ENCODE assay signal across 17 cellular contexts in genomic region chr5:150300496-150301169, GRCh38. TPM values are rescaled to one million over a fixed set of nuclear protein-coding genes. Genes with fewer than 3 reads are reported as not detected.
DNase-seq lines count a peak whose midpoint lies in the region; ATAC-seq and TF ChIP-seq lines count a peak whose summit lies in the region.
"Had no signal": no experiment of that assay in that cellular context is flagged by ENCODE, and none has a peak within 500 bp of the region (broad histone marks: within the 10 kb centered on the region; RNA-seq: fewer than 3 reads in every experiment).

No MANE protein-coding gene starts in this region.

- peak overlapping the region; percentile 47 for H3K4ac ChIP-seq in IMR-90 (ENCODE audit: low read depth, low read length)
- no peak overlapping the region for H3K4ac ChIP-seq in mesendoderm (ENCODE audit: low read depth, low read length)

- H3K4me2 ChIP-seq in IMR-90 (ENCODE audit: low read depth, low read length), result peak overlapping the region; percentile 75
- no peak overlapping the region for H3K4me2 ChIP-seq in mesendoderm (ENCODE audit: low read length)
- H3K4me2 ChIP-seq: BLaER1 had no signal

- no peak for TF ChIP-seq RAD21 in IMR-90 (IDR thresholded peaks at IDR 0.05; ENCODE audit: low read length)

- H3K9ac ChIP-seq in IMR-90 (ENCODE audit: low read depth, low read length), result peak overlapping the region; percentile 41; the same call in 1 of the 2 replicates
- H3K9ac ChIP-seq in mesendoderm (ENCODE audit: low read length), result no peak overlapping the region
- H3K9ac ChIP-seq: BLaER1 had no signal

- H3K27me3 ChIP-seq in IMR-90 (ENCODE audit: control insufficient read depth, insufficient read depth, low read length) (no peaks in the 10 kb centered on the region), mesendoderm (ENCODE audit: insufficient read depth, low read length, poor library complexity) (no peaks in the 10 kb centered on the region), vagina (no peaks in the 10 kb centered on the region)

- TF ChIP-seq POLR2A in IMR-90 (IDR thresholded peaks at IDR 0.05; ENCODE audit: low read depth, low read length) (no peak), vagina (IDR thresholded peaks at IDR 0.05) (no peak)

- DNase-seq in IMR-90 (no peak), cerebellar cortex (ENCODE audit: low spot score) (peak; percentile 35), mesendoderm (peak; percentile 60), vagina (ENCODE audit: extremely low spot score in 2 of 2) (no peak)
- DNase-seq in activated T-cell treated with anti-CD3 and anti-CD28 coated beads, Interleukin-2, amount 50 U/mL, for 72 hours, result no peak
- DNase-seq: activated CD4-positive, alpha-beta T cell treated with anti-CD3 and anti-CD28 coated beads, Interleukin-2, amount 50 U/mL, for 48 hours; activated T-cell treated with anti-CD3 and anti-CD28 coated beads, Interleukin-2, amount 50 U/mL, for 24 hours; colonic mucosa; GDM1; Kasumi-1; NCI-H2171; NCI-H774; occipital lobe had no signal

- peaks cover 45% of the 10 kb centered on the region for H3K4me1 ChIP-seq in IMR-90 (ENCODE audit: control insufficient read depth, insufficient read depth, low read length)
- H3K4me1 ChIP-seq in mesendoderm (ENCODE audit: control insufficient read depth, low read depth, low read length), result peaks cover 17% of the 10 kb centered on the region
- H3K4me1 ChIP-seq in vagina, result peaks cover 84% of the 10 kb centered on the region
- H3K4me1 ChIP-seq: BLaER1, colonic mucosa had no signal

- in situ Hi-C loops in IMR-90 (cut with MboI; ENCODE audit: low sequenced_read_pairs), result no loop called here

- no TSS peak for BruUV-seq in IMR-90 (replicated peaks; lab: Mats Ljungman, UMichigan)

- peak overlapping the region; percentile 48; the same call in 1 of the 2 replicates for H3K23ac ChIP-seq in IMR-90 (ENCODE audit: low read depth, low read length)
- no peak overlapping the region for H3K23ac ChIP-seq in mesendoderm (ENCODE audit: low read length)

- peaks cover 36% of the 10 kb centered on the region for H3K27me3 Mint-ChIP-seq in activated T-cell treated with anti-CD3 and anti-CD28 coated beads, Interleukin-2, amount 50 U/mL, for 72 hours (ENCODE audit: low read depth)

- no peaks in the 10 kb centered on the region for H3K36me3 Mint-ChIP-seq in activated T-cell treated with anti-CD3 and anti-CD28 coated beads, Interleukin-2, amount 50 U/mL, for 72 hours (ENCODE audit: insufficient read depth in 2 of 2)
- H3K36me3 Mint-ChIP-seq: activated naive CD4-positive, alpha-beta T cell treated with anti-CD3 and anti-CD28 coated beads, Interleukin-2, amount 50 U/mL, for 24 hours had no signal

- H2AK5ac ChIP-seq in IMR-90 (ENCODE audit: low read depth, low read length) (peak overlapping the region; percentile 65), mesendoderm (ENCODE audit: low read length) (peak overlapping the region; percentile 23)

- H3K18ac ChIP-seq in IMR-90 (ENCODE audit: low read depth, low read length) (peak overlapping the region; percentile 33), mesendoderm (ENCODE audit: low read length) (no peak overlapping the region)

- H4K5ac ChIP-seq in IMR-90 (ENCODE audit: low read depth, low read length), result peak overlapping the region; percentile 16; the same call in 1 of the 2 replicates
- H4K5ac ChIP-seq in mesendoderm (ENCODE audit: low read length), result no peak overlapping the region

- peak overlapping the region; percentile 27; the same call in 1 of the 2 replicates for H3K56ac ChIP-seq in IMR-90 (ENCODE audit: extremely low read depth, insufficient read depth, low read length)
- H3K56ac ChIP-seq in mesendoderm (ENCODE audit: low read length), result no peak overlapping the region

- H3K27ac Mint-ChIP-seq in activated T-cell treated with anti-CD3 and anti-CD28 coated beads, Interleukin-2, amount 50 U/mL, for 72 hours, result no peak overlapping the region
- H3K27ac Mint-ChIP-seq: activated naive CD4-positive, alpha-beta T cell treated with anti-CD3 and anti-CD28 coated beads, Interleukin-2, amount 50 U/mL, for 24 hours; activated T-cell treated with anti-CD3 and anti-CD28 coated beads, Interleukin-2, amount 50 U/mL, for 24 hours had no signal

- CTCF ChIA-PET in IMR-90 (lab: Yijun Ruan, JAX), result no interaction called here

- peak overlapping the region; percentile 32 to 56; a peak in 2 of 4 replicates for H4K8ac ChIP-seq in IMR-90 (ENCODE audit: low read depth in 2 of 2, low read length in 2 of 2)
- no peak overlapping the region for H4K8ac ChIP-seq in mesendoderm (ENCODE audit: low read depth, low read length)

- peak overlapping the region; percentile 64 for H4K91ac ChIP-seq in IMR-90 (ENCODE audit: insufficient read depth, low read depth, low read length)

- peaks cover 8% of the 10 kb centered on the region; the same call in 1 of the 2 replicates for H4K20me1 ChIP-seq in IMR-90 (ENCODE audit: insufficient read depth, low read length)
- H4K20me1 ChIP-seq: BLaER1 had no signal

- H3K9me3 ChIP-seq in IMR-90 (ENCODE audit: control insufficient read depth, insufficient read depth, low read length), result no peaks in the 10 kb centered on the region
- no peaks in the 10 kb centered on the region for H3K9me3 ChIP-seq in vagina
- H3K9me3 ChIP-seq: BLaER1, colonic mucosa had no signal

- peak overlapping the region; percentile 80 for H2BK120ac ChIP-seq in IMR-90 (ENCODE audit: low read depth, low read length)
- H2BK120ac ChIP-seq in mesendoderm (ENCODE audit: low read depth, low read length), result no peak overlapping the region

- peaks cover 4 to 40% of the 10 kb centered on the region in 2 experiments; a peak in 3 of 4 replicates for H3K79me1 ChIP-seq in IMR-90 (ENCODE audit: low read depth in 1 of 2, low read length in 2 of 2)
- H3K79me1 ChIP-seq in mesendoderm (ENCODE audit: low read length), result no peaks in the 10 kb centered on the region

- peak overlapping the region; percentile 66 for H3K14ac ChIP-seq in IMR-90 (replicated peaks; ENCODE audit: low read depth, low read length)

- WGBS in IMR-90 (ENCODE audit: extremely low coverage in 2 of 2, insufficient read length in 1 of 2), 2 experiments, result 7% methylated on average over 3 of the region's 13 CpGs; no CpG with 5 or more reads in 1 of the 2 experiments
- no CpG with 5 or more reads among the region's 13 CpGs for WGBS in mesendoderm (ENCODE audit: extremely low coverage, insufficient coverage, low lambda C conversion rate)

- ATAC-seq in IMR-90 (ENCODE audit: low read depth), result no peak
- ATAC-seq in GM21528 (IDR thresholded peaks at IDR 0.05; ENCODE audit: low FRiP score, unreplicated experiment), result no peak
- no peak for ATAC-seq in HG03460 (IDR thresholded peaks at IDR 0.05; ENCODE audit: unreplicated experiment)
- no peak for ATAC-seq in activated T-cell treated with anti-CD3 and anti-CD28 coated beads, Interleukin-2, amount 50 U/mL, for 72 hours (replicated peaks in 1 of 2)

- POLR2A ChIA-PET in IMR-90 (lab: Charles Lee; ENCODE audit: unreplicated experiment), result no interaction called here

- H2BK5ac ChIP-seq in IMR-90 (ENCODE audit: low read depth, low read length, poor library complexity, severe bottlenecking) (peak overlapping the region; percentile 16), mesendoderm (ENCODE audit: low read length) (no peak overlapping the region)

- peak overlapping the region; percentile 55 for H2BK20ac ChIP-seq in IMR-90 (ENCODE audit: low read depth, low read length)

- no peaks in the 10 kb centered on the region for H3K4me1 Mint-ChIP-seq in activated T-cell treated with anti-CD3 and anti-CD28 coated beads, Interleukin-2, amount 50 U/mL, for 72 hours (ENCODE audit: low read depth)
- H3K4me1 Mint-ChIP-seq: activated naive CD4-positive, alpha-beta T cell treated with anti-CD3 and anti-CD28 coated beads, Interleukin-2, amount 50 U/mL, for 24 hours had no signal

- H3K79me2 ChIP-seq in mesendoderm (ENCODE audit: control insufficient read depth, insufficient read depth, low read length), result no peaks in the 10 kb centered on the region

- peaks cover 37% of the 10 kb centered on the region for H3K9me1 ChIP-seq in IMR-90 (ENCODE audit: insufficient read depth, low read length)

- H2AK9ac ChIP-seq in IMR-90 (replicated peaks; ENCODE audit: low read depth, low read length, poor library complexity), result peak overlapping the region; percentile 12

- dilution Hi-C loops in IMR-90 (cut with HindIII; ENCODE audit: low sequenced_read_pairs, unreplicated experiment), result no loop called here

- H3K27ac ChIP-seq in IMR-90 (ENCODE audit: insufficient read depth, low read length) (peak overlapping the region; percentile 54), mesendoderm (ENCODE audit: low read depth, low read length) (no peak overlapping the region), vagina (peak overlapping the region; percentile 87)
- H3K27ac ChIP-seq: BLaER1, colonic mucosa had no signal

- H3K36me3 ChIP-seq in IMR-90 (ENCODE audit: control insufficient read depth, insufficient read depth, low read length), result peaks cover 12% of the 10 kb centered on the region; the same call in 1 of the 2 replicates
- no peaks in the 10 kb centered on the region for H3K36me3 ChIP-seq in mesendoderm (ENCODE audit: control insufficient read depth, insufficient read depth, low read length)
- H3K36me3 ChIP-seq in vagina, result no peaks in the 10 kb centered on the region
- H3K36me3 ChIP-seq: BLaER1, colonic mucosa had no signal

- H2AFZ ChIP-seq in IMR-90 (replicated peaks; ENCODE audit: low read length, poor library complexity), result peak overlapping the region; percentile 53

- no peaks in the 10 kb centered on the region for H3K9me3 Mint-ChIP-seq in activated T-cell treated with anti-CD3 and anti-CD28 coated beads, Interleukin-2, amount 50 U/mL, for 72 hours
- H3K9me3 Mint-ChIP-seq: activated naive CD4-positive, alpha-beta T cell treated with anti-CD3 and anti-CD28 coated beads, Interleukin-2, amount 50 U/mL, for 24 hours; activated T-cell treated with anti-CD3 and anti-CD28 coated beads, Interleukin-2, amount 50 U/mL, for 24 hours had no signal

- no peak overlapping the region for H3K4me3 Mint-ChIP-seq in activated T-cell treated with anti-CD3 and anti-CD28 coated beads, Interleukin-2, amount 50 U/mL, for 72 hours
- H3K4me3 Mint-ChIP-seq: activated naive CD4-positive, alpha-beta T cell treated with anti-CD3 and anti-CD28 coated beads, Interleukin-2, amount 50 U/mL, for 24 hours; activated T-cell treated with anti-CD3 and anti-CD28 coated beads, Interleukin-2, amount 50 U/mL, for 24 hours had no signal

- no peak for TF ChIP-seq CTCF in IMR-90 (conservative IDR thresholded peaks at IDR 0.05; ENCODE audit: low read depth, low read length)
- no peak for TF ChIP-seq CTCF in vagina (IDR thresholded peaks at IDR 0.05)

- H3K4me3 ChIP-seq in IMR-90 (ENCODE audit: insufficient read depth, low read depth, low read length) (peak overlapping the region; percentile 6; the same call in 1 of the 2 replicates), mesendoderm (ENCODE audit: low read length) (no peak overlapping the region), vagina (no peak overlapping the region)
- H3K4me3 ChIP-seq: BLaER1, colonic mucosa had no signal

- intact Hi-C loops in IMR-90 (cut with micrococcal nuclease) (no loop called here), vagina (cut with DNase I) (no loop called here)

- H2BK15ac ChIP-seq in IMR-90 (ENCODE audit: low read depth, low read length), result peak overlapping the region; percentile 17; the same call in 2 of the 3 replicates
- H2BK15ac ChIP-seq in mesendoderm (replicated peaks; ENCODE audit: low read depth), result no peak overlapping the region

RNA-seq across cellular contexts. Expression of gene ARSI, which starts 2.1 kb away (rescaled TPM):
- 15.0 and 15.2 TPM in 2 replicates for total RNA-seq in IMR-90 (2012; rRNA removed)
- 14.8 and 15.5 TPM in 2 replicates for polyA plus RNA-seq in IMR-90 (2012; rRNA removed)
- polyA plus RNA-seq in IMR-90 (2012; cell fraction: cytosol; rRNA removed), result 10.1 and 22.7 TPM in 2 replicates
- 3.4 and 9.5 TPM in 2 replicates for polyA plus RNA-seq in IMR-90 (2012; cell fraction: nucleus; rRNA removed; ENCODE audit: low replicate concordance)
- 2.4 TPM for polyA plus RNA-seq in mesendoderm (2013, experiment 1 of 2)
- 2.6 TPM for polyA plus RNA-seq in mesendoderm (2013, experiment 2 of 2)
- 4.7 TPM for total RNA-seq in vagina
- not detected for total RNA-seq in activated T-cell treated with anti-CD3 and anti-CD28 coated beads, Interleukin-2, amount 50 U/mL, for 72 hours

RNA-seq across cellular contexts. Expression of gene CAMK2A, which starts 11.1 kb away (rescaled TPM):
- total RNA-seq in IMR-90 (2012; rRNA removed) (under 0.01 and 0.18 TPM in 2 replicates), vagina (0.49 TPM)
- polyA plus RNA-seq in IMR-90 (2012; rRNA removed), result 0.17 and 0.19 TPM in 2 replicates
- polyA plus RNA-seq in IMR-90 (2012; cell fraction: cytosol; rRNA removed), result 0.11 and 0.24 TPM in 2 replicates
- polyA plus RNA-seq in IMR-90 (2012; cell fraction: nucleus; rRNA removed; ENCODE audit: low replicate concordance), result 1.5 and 2.4 TPM in 2 replicates
- 0.01 TPM for polyA plus RNA-seq in mesendoderm (2013, experiment 1 of 2)
- polyA plus RNA-seq in mesendoderm (2013, experiment 2 of 2), result not detected
- total RNA-seq in activated T-cell treated with anti-CD3 and anti-CD28 coated beads, Interleukin-2, amount 50 U/mL, for 72 hours, result not detected

RNA-seq across cellular contexts. Expression of gene TCOF1, which starts 56.9 kb away (rescaled TPM):
- total RNA-seq in IMR-90 (2012; rRNA removed), result 18.3 and 19.7 TPM in 2 replicates
- polyA plus RNA-seq in IMR-90 (2012; rRNA removed), result 18.2 and 18.8 TPM in 2 replicates
- 11.7 and 14.4 TPM in 2 replicates for polyA plus RNA-seq in IMR-90 (2012; cell fraction: cytosol; rRNA removed)
- 43.7 and 51.8 TPM in 2 replicates for polyA plus RNA-seq in IMR-90 (2012; cell fraction: nucleus; rRNA removed; ENCODE audit: low replicate concordance)
- 79.8 TPM for polyA plus RNA-seq in mesendoderm (2013, experiment 1 of 2)
- 80.6 TPM for polyA plus RNA-seq in mesendoderm (2013, experiment 2 of 2)
- 39.3 TPM for total RNA-seq in vagina
- 10 to 100 TPM; 55.5 to 62.3 TPM for total RNA-seq in activated T-cell treated with anti-CD3 and anti-CD28 coated beads, Interleukin-2, amount 50 U/mL, for 72 hours

Comparison
In these comparisons a context has a peak if more than half of its experiments do, and no peak if none do; other contexts are left out.
1. DNase-seq: peak in cerebellar cortex (single experiment) and mesendoderm (single experiment); none in IMR-90 (single experiment), vagina (0 of 2) and activated T-cell treated with anti-CD3 and anti-CD28 coated beads, Interleukin-2, amount 50 U/mL, for 72 hours (0 of 2).